Comparison of ENCODE assay signal across 1 cellular context in the genomic region with DNA sequence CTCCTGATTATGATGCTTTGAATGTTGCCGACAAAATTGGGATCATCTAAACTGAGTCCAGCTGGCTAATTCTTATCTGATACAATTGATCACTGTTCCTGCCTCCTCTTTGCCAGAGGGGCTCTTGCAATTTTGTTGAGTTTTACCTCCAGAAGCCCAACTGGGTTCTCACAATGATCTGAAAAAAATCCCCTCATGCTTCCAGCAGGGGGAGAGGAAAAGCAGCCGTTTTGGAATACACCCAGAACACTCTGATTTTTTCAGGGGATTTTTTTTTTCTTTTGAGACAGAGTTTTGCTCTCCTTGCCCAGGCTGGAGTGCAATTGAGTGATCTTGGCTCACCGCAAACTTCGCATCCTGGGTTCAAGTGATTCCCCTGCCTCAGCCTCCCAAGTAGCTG.
TF ChIP-seq lines count a peak whose summit lies in the region.

No MANE protein-coding gene starts in this region.

TF ChIP-seq in SK-N-SH, 30 proteins besides CTCF, POLR2A, EP300 and RAD21 (continued from another document):
- TF ChIP-seq REST (IDR thresholded peaks at IDR 0.05; ENCODE audit: low read depth, low read length) (no peak), SIN3A (IDR thresholded peaks at IDR 0.05; ENCODE audit: borderline replicate concordance, low read depth, low read length) (no peak), SMC3 (IDR thresholded peaks at IDR 0.05; ENCODE audit: low read depth, low read length) (no peak), ELF1 (IDR thresholded peaks at IDR 0.05) (no peak), TEAD4 (IDR thresholded peaks at IDR 0.05; ENCODE audit: borderline replicate concordance, insufficient read depth) (no peak), RFX5 (IDR thresholded peaks at IDR 0.05; ENCODE audit: low read length) (no peak), EZH2phosphoT487 (IDR thresholded peaks at IDR 0.05; ENCODE audit: borderline replicate concordance, low read depth) (no peak)
- TF ChIP-seq, protein P1, sequence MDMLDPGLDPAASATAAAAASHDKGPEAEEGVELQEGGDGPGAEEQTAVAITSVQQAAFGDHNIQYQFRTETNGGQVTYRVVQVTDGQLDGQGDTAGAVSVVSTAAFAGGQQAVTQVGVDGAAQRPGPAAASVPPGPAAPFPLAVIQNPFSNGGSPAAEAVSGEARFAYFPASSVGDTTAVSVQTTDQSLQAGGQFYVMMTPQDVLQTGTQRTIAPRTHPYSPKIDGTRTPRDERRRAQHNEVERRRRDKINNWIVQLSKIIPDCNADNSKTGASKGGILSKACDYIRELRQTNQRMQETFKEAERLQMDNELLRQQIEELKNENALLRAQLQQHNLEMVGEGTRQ (IDR thresholded peaks at IDR 0.05; ENCODE audit: borderline replicate concordance, low read depth, low read length): no peak
- TF ChIP-seq, protein P2, sequence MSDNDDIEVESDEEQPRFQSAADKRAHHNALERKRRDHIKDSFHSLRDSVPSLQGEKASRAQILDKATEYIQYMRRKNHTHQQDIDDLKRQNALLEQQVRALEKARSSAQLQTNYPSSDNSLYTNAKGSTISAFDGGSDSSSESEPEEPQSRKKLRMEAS (IDR thresholded peaks at IDR 0.05; ENCODE audit: low read depth): no peak
